ENCODE assay signal across 26 cellular contexts in the genomic region with DNA sequence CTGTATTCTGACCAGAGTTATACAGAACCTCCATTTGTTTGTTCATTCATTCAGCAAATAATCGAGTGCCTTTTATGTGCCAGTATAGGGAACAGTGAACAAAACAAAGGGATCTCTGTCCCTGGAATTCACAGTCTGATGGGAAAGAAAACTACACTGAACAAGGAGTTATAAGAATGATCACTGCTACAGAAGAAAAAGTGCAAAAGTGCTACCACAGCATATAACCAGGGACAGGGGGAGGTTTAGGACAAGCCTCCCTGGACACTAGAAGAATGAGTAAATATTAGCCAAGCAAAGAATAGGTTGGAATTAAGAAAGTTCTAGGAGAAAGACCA. TPM values are rescaled to one million over a fixed set of nuclear protein-coding genes. Genes with fewer than 3 reads are reported as not detected.
DNase-seq lines count a peak whose midpoint lies in the region; ATAC-seq, FAIRE-seq and TF ChIP-seq lines count a peak whose summit lies in the region.
"Had no signal": no experiment of that assay in that cellular context is flagged by ENCODE, and none has a peak within 500 bp of the region (broad histone marks: within the 10 kb centered on the region; RNA-seq: fewer than 3 reads in every experiment).

No MANE protein-coding gene starts in this region.

- no peak overlapping the region for H2AFZ ChIP-seq in HepG2 (ENCODE audit: low read length)

- peaks cover 7% of the 10 kb centered on the region for H3K36me3 Mint-ChIP-seq in activated T-helper 17 cell treated with anti-CD3 and anti-CD28 coated beads, Interleukin-2, amount 50 U/mL, for 72 hours (ENCODE audit: low read depth)
- H3K36me3 Mint-ChIP-seq: activated naive CD4-positive, alpha-beta T cell treated with anti-CD3 and anti-CD28 coated beads, Interleukin-2, amount 50 U/mL, for 24 hours; natural killer cell treated with Interleukin-12 subunit alpha and Interleukin-12 subunit beta and Interleukin-15 and Interleukin-18, amount 100 ng/mL, for 72 hours had no signal

- intact Hi-C loops in HepG2 (cut with micrococcal nuclease; ENCODE audit: unreplicated experiment) = loop anchor here (10.0 kb wide), 1 partner anchor 143 kb away; no protein-coding TSS in a partner anchor

- TSS peak; percentile 16 for BruUV-seq in HepG2 (replicated peaks; lab: Mats Ljungman, UMichigan)

- no peaks in the 10 kb centered on the region for H4K20me1 ChIP-seq in HepG2 (ENCODE audit: insufficient read depth, low read length)

- DNase-seq in COLO829 (ENCODE audit: low spot score) (peak; percentile 79), HepG2 (ENCODE audit: low spot score) (peak; percentile 87), putamen (ENCODE audit: low spot score) (peak; percentile 76), NCI-H510A treated with DMSO at 0.1 percent for 48 hours (lab: John Stamatoyannopoulos, UW) (no peak)
- DNase-seq: CD4-positive, CD25-positive, alpha-beta regulatory T cell; cortex of kidney; endodermal cell; esophagus squamous epithelium; GOT3; NCI-H2171; NCI-H524; PC-3; SIG-M5; SW 1271 had no signal

- H3K27ac ChIP-seq in HepG2 (ENCODE audit: extremely low read length, insufficient read depth, low read length) = peak overlapping the region; percentile 86
- H3K27ac ChIP-seq: esophagus squamous epithelium, gastroesophageal sphincter had no signal

- CTCF ChIA-PET in HepG2 (lab: Yijun Ruan, JAX; ENCODE audit: low intra/inter-chr PET ratio, low total read pairs) = no interaction called here

- POLR2A ChIA-PET in HepG2 (lab: Yijun Ruan, JAX) = interaction anchor here (1.6 kb wide), 1 partner anchor 234 kb away, joined by 3 read pairs; no protein-coding TSS in a partner anchor

- H3K9me3 Mint-ChIP-seq in activated T-helper 17 cell treated with anti-CD3 and anti-CD28 coated beads, Interleukin-2, amount 50 U/mL, for 72 hours = no peaks in the 10 kb centered on the region
- H3K9me3 Mint-ChIP-seq: activated naive CD4-positive, alpha-beta T cell treated with anti-CD3 and anti-CD28 coated beads, Interleukin-2, amount 50 U/mL, for 24 hours; activated T-helper 1 cell treated with anti-CD3 and anti-CD28 coated beads, Interleukin-12 subunit alpha, Interleukin-12 subunit beta, Interleukin-2, Interleukin-4 antibody, amounts not matched to agents 30 ng/mL and 10 ng/mL and 1 ng/mL, durations not matched to agents 14 hours and 24 hours and 36 hours; CD4-positive, CD25-positive, alpha-beta regulatory T cell; endodermal cell; natural killer cell treated with Interleukin-12 subunit alpha and Interleukin-12 subunit beta and Interleukin-15 and Interleukin-18, amount 100 ng/mL, for 72 hours; type B pancreatic cell; WTC11 had no signal

- H3K27ac Mint-ChIP-seq in activated T-helper 17 cell treated with anti-CD3 and anti-CD28 coated beads, Interleukin-2, amount 50 U/mL, for 72 hours = peak overlapping the region; percentile 1
- H3K27ac Mint-ChIP-seq: activated naive CD4-positive, alpha-beta T cell treated with anti-CD3 and anti-CD28 coated beads, Interleukin-2, amount 50 U/mL, for 24 hours; activated T-helper 1 cell treated with anti-CD3 and anti-CD28 coated beads, Interleukin-12 subunit alpha, Interleukin-12 subunit beta, Interleukin-2, Interleukin-4 antibody, amounts not matched to agents 30 ng/mL and 10 ng/mL and 1 ng/mL, durations not matched to agents 14 hours and 24 hours and 36 hours; CD4-positive, CD25-positive, alpha-beta regulatory T cell; endodermal cell; natural killer cell treated with Interleukin-12 subunit alpha and Interleukin-12 subunit beta and Interleukin-15 and Interleukin-18, amount 100 ng/mL, for 72 hours; type B pancreatic cell; WTC11 had no signal

- no peak for ATAC-seq in activated T-helper 17 cell treated with anti-CD3 and anti-CD28 coated beads, Interleukin-2, amount 50 U/mL, for 72 hours (replicated peaks)
- peak; percentile 57 for ATAC-seq in HepG2
- no peak for ATAC-seq in GM18520 (IDR thresholded peaks at IDR 0.05; ENCODE audit: unreplicated experiment)
- ATAC-seq in HG02610 (IDR thresholded peaks at IDR 0.05; ENCODE audit: unreplicated experiment) = no peak
- ATAC-seq: gastroesophageal sphincter; GM12878; left lobe of liver; natural killer cell treated with Interleukin-12 subunit alpha and Interleukin-12 subunit beta and Interleukin-15 and Interleukin-18, amount 100 ng/mL, for 72 hours; PC-3; WTC11 had no signal

- peak overlapping the region; percentile 62 for H3K4me2 ChIP-seq in HepG2 (ENCODE audit: low read depth, low read length)

- H3K4me3 Mint-ChIP-seq in activated T-helper 17 cell treated with anti-CD3 and anti-CD28 coated beads, Interleukin-2, amount 50 U/mL, for 72 hours = no peak overlapping the region
- H3K4me3 Mint-ChIP-seq: activated naive CD4-positive, alpha-beta T cell treated with anti-CD3 and anti-CD28 coated beads, Interleukin-2, amount 50 U/mL, for 24 hours; activated T-helper 1 cell treated with anti-CD3 and anti-CD28 coated beads, Interleukin-12 subunit alpha, Interleukin-12 subunit beta, Interleukin-2, Interleukin-4 antibody, amounts not matched to agents 30 ng/mL and 10 ng/mL and 1 ng/mL, durations not matched to agents 14 hours and 24 hours and 36 hours; endodermal cell; natural killer cell treated with Interleukin-12 subunit alpha and Interleukin-12 subunit beta and Interleukin-15 and Interleukin-18, amount 100 ng/mL, for 72 hours; type B pancreatic cell; WTC11 had no signal

- TF ChIP-seq CTCF in HepG2 (CRISPR knock-in tag; IDR thresholded peaks at IDR 0.05) = no peak

- FAIRE-seq in HepG2 (lab: Jason Lieb, UNC) = peak; percentile 74
- FAIRE-seq: D721Med, GM12878 had no signal

- 0% methylated on average over 1 of the region's 1 CpG for WGBS in HepG2 (ENCODE audit: low lambda C conversion rate)

- H3K36me3 ChIP-seq in HepG2 (replicated peaks in 1 of 2; ENCODE audit: control insufficient read depth in 1 of 2, insufficient read depth in 2 of 2, low read length in 2 of 2) = peaks cover 5 to 14% of the 10 kb centered on the region in 2 experiments; a peak in 3 of 5 replicates

- peaks cover 83% of the 10 kb centered on the region for H3K4me1 ChIP-seq in HepG2 (ENCODE audit: insufficient read depth, low read length)

- in situ Hi-C loops in HepG2 (cut with HindIII; ENCODE audit: extremely low pct_ligation_motif_present, low pct_unique_long_range_greater_than_20kb) = loop anchor here (5.0 kb wide), 1 partner anchor 60 kb away; the partner anchor contains the start of gene GTPBP10

- no peaks in the 10 kb centered on the region for H3K9me3 ChIP-seq in HepG2 (ENCODE audit: low read length)
- H3K9me3 ChIP-seq: esophagus squamous epithelium, gastroesophageal sphincter had no signal

- TF ChIP-seq EP300 in HepG2 (IDR thresholded peaks at IDR 0.05; ENCODE audit: low read depth in 2 of 2, low read length in 2 of 2) (no peak), HepG2 (CRISPR knock-in tag; IDR thresholded peaks at IDR 0.05; ENCODE audit: borderline replicate concordance) (no peak)

- TF ChIP-seq RAD21 in HepG2 (CRISPR knock-in tag; IDR thresholded peaks at IDR 0.05) = no peak

- TF ChIP-seq POLR2A in HepG2 (IDR thresholded peaks at IDR 0.05; ENCODE audit: insufficient read depth in 1 of 2, low read depth in 2 of 2, low read length in 2 of 2) = no peak

- peak overlapping the region in 1 of 3 experiments; percentile 34; a peak in 1 of 6 replicates for H3K4me3 ChIP-seq in HepG2 (replicated peaks in 1 of 3; ENCODE audit: insufficient read depth in 1 of 3, low read depth in 2 of 3, low read length in 3 of 3)
- H3K4me3 ChIP-seq: esophagus squamous epithelium, gastroesophageal sphincter, GM12878 had no signal

- peaks cover 56% of the 10 kb centered on the region for H3K79me2 ChIP-seq in HepG2 (ENCODE audit: insufficient read depth, low read length)

- H3K9ac ChIP-seq in HepG2 (ENCODE audit: insufficient read depth, low read depth, low read length) = peak overlapping the region; percentile 71

- peaks cover 9% of the 10 kb centered on the region for H3K4me1 Mint-ChIP-seq in activated T-helper 17 cell treated with anti-CD3 and anti-CD28 coated beads, Interleukin-2, amount 50 U/mL, for 72 hours
- H3K4me1 Mint-ChIP-seq: endodermal cell had no signal

- H3K27me3 ChIP-seq in HepG2 (ENCODE audit: control insufficient read depth in 1 of 2, insufficient read depth in 2 of 2, low read length in 2 of 2) = no peaks in the 10 kb centered on the region; a peak in 1 of 5 replicates
- H3K27me3 ChIP-seq: esophagus squamous epithelium, gastroesophageal sphincter had no signal

- no peaks in the 10 kb centered on the region for H3K27me3 Mint-ChIP-seq in activated T-helper 17 cell treated with anti-CD3 and anti-CD28 coated beads, Interleukin-2, amount 50 U/mL, for 72 hours
- H3K27me3 Mint-ChIP-seq: activated naive CD4-positive, alpha-beta T cell treated with anti-CD3 and anti-CD28 coated beads, Interleukin-2, amount 50 U/mL, for 24 hours; natural killer cell treated with Interleukin-12 subunit alpha and Interleukin-12 subunit beta and Interleukin-15 and Interleukin-18, amount 100 ng/mL, for 72 hours; type B pancreatic cell had no signal

TF ChIP-seq in HepG2, 621 proteins besides CTCF, POLR2A, EP300 and RAD21 (continues in another document):
- 0 out of 2 replicates have a peak, but pooled peaks have one; percentile 25 for TF ChIP-seq RXRB (CRISPR knock-in tag; IDR thresholded peaks at IDR 0.05; ENCODE audit: borderline replicate concordance)

RNA-seq across cellular contexts. Expression of gene CLDN12, which starts 4.2 kb away (rescaled TPM):
- total RNA-seq in activated T-helper 17 cell treated with anti-CD3 and anti-CD28 coated beads, Interleukin-2, amount 50 U/mL, for 72 hours = 10 to 100 TPM in 1 of 2 donors, 1 to 10 TPM in 1; 5.6 to 11.0 TPM
- 32.0 and 44.1 TPM in 2 replicates for total RNA-seq in HepG2 (2016; rRNA removed; fragmentation: Illumina TruSeq; extraction: Trizol)
- 4.9 and 5.3 TPM in 2 replicates for total RNA-seq in HepG2 (2016; cell fraction: cytosol; rRNA removed; fragmentation: Illumina TruSeq; extraction: Trizol; ENCODE audit: low read depth)
- total RNA-seq in HepG2 (2016; cell fraction: insoluble cytoplasmic fraction; rRNA removed; fragmentation: Illumina TruSeq; extraction: Trizol) = 29.0 and 43.4 TPM in 2 replicates
- 14.9 and 17.1 TPM in 2 replicates for total RNA-seq in HepG2 (2016; cell fraction: membrane; rRNA removed; fragmentation: Illumina TruSeq; extraction: Trizol)
- total RNA-seq in HepG2 (2016; cell fraction: nucleus; rRNA removed; fragmentation: Illumina TruSeq; extraction: Trizol) = 44.7 and 45.4 TPM in 2 replicates
- 114 and 124 TPM in 2 replicates for polyA plus RNA-seq in HepG2 (2011; rRNA removed)
- polyA plus RNA-seq in HepG2 (2011; cell fraction: cytosol; rRNA removed) = 115 and 125 TPM in 2 replicates
- 68.0 and 100 TPM in 2 replicates for polyA plus RNA-seq in HepG2 (2011; cell fraction: nucleus; rRNA removed)
- 47.5 and 62.4 TPM in 2 replicates for polyA plus RNA-seq in HepG2 (2012)
- polyA plus RNA-seq in HepG2 (2016; cell fraction: cytosol; fragmentation: Illumina TruSeq; extraction: Trizol; ENCODE audit: low read depth) = 1.6 and 2.6 TPM in 2 replicates
- polyA plus RNA-seq in HepG2 (2016; cell fraction: insoluble cytoplasmic fraction; fragmentation: Illumina TruSeq; extraction: Trizol; ENCODE audit: low read depth) = 24.3 and 25.6 TPM in 2 replicates
- polyA plus RNA-seq in HepG2 (2016; cell fraction: membrane; fragmentation: Illumina TruSeq; extraction: Trizol; ENCODE audit: low read depth) = 5.4 and 5.7 TPM in 2 replicates
- 51.7 and 54.3 TPM in 2 replicates for polyA plus RNA-seq in HepG2 (2016; cell fraction: nucleus; fragmentation: Illumina TruSeq; extraction: Trizol; ENCODE audit: insufficient read depth, low read depth)
- 196 and 646 TPM in 2 replicates for polyA minus RNA-seq in HepG2 (2011; rRNA and poly(A)+ RNA removed; ENCODE audit: low replicate concordance)
- polyA minus RNA-seq in HepG2 (2011; cell fraction: cytosol; rRNA and poly(A)+ RNA removed) = 105 and 122 TPM in 2 replicates
- polyA minus RNA-seq in HepG2 (2011; cell fraction: nucleus; rRNA and poly(A)+ RNA removed) = 74.0 and 90.1 TPM in 2 replicates
